17 cellular contexts compared by ENCODE assay signal in genomic region chr11:85732968-85733367, GRCh38.
DNase-seq lines count a peak whose midpoint lies in the region; ATAC-seq lines count a peak whose summit lies in the region.
"Had no signal": no experiment of that assay in that cellular context is flagged by ENCODE, and none has a peak within 500 bp of the region (broad histone marks: within the 10 kb centered on the region; RNA-seq: fewer than 3 reads in every experiment).

No MANE protein-coding gene starts in this region.

- in situ Hi-C loops in KBM-7 (cut with MboI; ENCODE audit: low pct_unique_long_range_greater_than_20kb, low sequenced_read_pairs) = no loop called here

- ATAC-seq in GM18511 (IDR thresholded peaks at IDR 0.05; ENCODE audit: unreplicated experiment) (peak; percentile 61), GM19397 (IDR thresholded peaks at IDR 0.05; ENCODE audit: unreplicated experiment) (peak; percentile 80), HG02763 (IDR thresholded peaks at IDR 0.05; ENCODE audit: unreplicated experiment) (peak; percentile 60), HG03139 (IDR thresholded peaks at IDR 0.05; ENCODE audit: unreplicated experiment) (peak; percentile 84), GM21515 (IDR thresholded peaks at IDR 0.05; ENCODE audit: unreplicated experiment) (no peak)

- DNase-seq in DMS53 (lab: John Stamatoyannopoulos, UW) (no peak), KBM-7 (no peak)
- DNase-seq in activated CD4-positive, alpha-beta T cell treated with anti-CD3 and anti-CD28 coated beads for 1 hour = no peak
- DNase-seq: EL, GOT3, MV-4-11, NCI-H1436, NCI-H2081, NCI-H526, PC-9, SK-N-SH, T-helper 1 cell had no signal
